ENCODE assay signal across 21 cellular contexts in the genomic region with DNA sequence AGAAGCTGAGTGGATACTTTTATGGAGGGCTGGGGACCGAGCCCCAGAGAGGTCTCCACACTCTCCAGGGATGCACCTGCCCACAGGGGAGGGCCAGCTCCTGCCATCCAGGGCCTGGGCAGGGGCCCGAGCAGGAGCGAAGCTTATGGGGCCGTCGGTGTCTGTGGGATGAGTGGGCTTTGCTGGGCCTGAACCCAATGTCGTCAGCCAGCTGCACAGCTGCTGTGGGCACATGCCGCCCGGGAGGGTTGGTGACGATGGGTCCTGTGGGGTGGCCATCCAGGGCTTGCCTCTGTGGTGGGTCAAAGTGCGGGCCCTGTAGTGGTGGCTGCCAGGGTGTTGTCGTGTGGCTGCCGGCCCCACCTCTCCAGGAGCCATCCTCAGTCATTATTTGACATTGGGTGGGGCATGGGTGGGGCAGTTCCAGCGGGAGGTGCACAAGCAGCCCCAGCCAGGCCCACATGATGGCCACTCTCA.
A peak's percentile ranks its signal among the peaks of the same experiment; 100 is the strongest.
DNase-seq lines count a peak whose midpoint lies in the region; ATAC-seq and TF ChIP-seq lines count a peak whose summit lies in the region.
"Had no signal": no experiment of that assay in that cellular context is flagged by ENCODE, and none has a peak within 500 bp of the region (broad histone marks: within the 10 kb centered on the region; RNA-seq: fewer than 3 reads in every experiment).

No MANE protein-coding gene starts in this region.

- intact Hi-C loops in Right ventricle myocardium superior (cut with DNase I) (no loop called here), colonic mucosa (cut with DNase I) (no loop called here), upper lobe of right lung (cut with DNase I) (no loop called here)

- DNase-seq in right atrium auricular region (ENCODE audit: low spot score) = peak; percentile 28
- DNase-seq in Right ventricle myocardium superior = no peak
- peak; percentile 17 for DNase-seq in colonic mucosa
- DNase-seq in mesenteric fat pad (ENCODE audit: low spot score) = peak; percentile 72
- no peak for DNase-seq in upper lobe of right lung
- no peak for DNase-seq in dedifferentiated amniotic fluid mesenchymal stem cell (ENCODE audit: extremely low spot score)
- no peak for DNase-seq in NCI-H1417 (lab: John Stamatoyannopoulos, UW)
- DNase-seq: activated CD4-positive, CD25-positive, alpha-beta regulatory T cell; activated CD8-positive, alpha-beta T cell treated with anti-CD3 and anti-CD28 coated beads, Interleukin-2, amount 10 ng/mL, durations not matched to agents 7 days and 5 days; activated naive CD4-positive, alpha-beta T cell treated with anti-CD3 and anti-CD28 coated beads, Interleukin-2, amount 10 ng/mL, durations not matched to agents 7 days and 5 days; esophagus squamous epithelium; NCI-H1048; NCI-H187; NCI-H526 treated with DMSO at 0.1 percent for 48 hours; stimulated activated CD4-positive, alpha-beta T cell treated with anti-CD3 and anti-CD28 coated beads, Interleukin-1b, Interleukin-23, amount 100 ng/mL, for 48 hours; trophoblast cell had no signal

- H3K9me3 ChIP-seq in right atrium auricular region (no peaks in the 10 kb centered on the region), colonic mucosa (no peaks in the 10 kb centered on the region), upper lobe of right lung (no peaks in the 10 kb centered on the region)
- H3K9me3 ChIP-seq: BLaER1, esophagus squamous epithelium, left lung, SJSA1 had no signal

- TF ChIP-seq CTCF in right atrium auricular region (IDR thresholded peaks at IDR 0.05) = no peak
- TF ChIP-seq CTCF in colonic mucosa (IDR thresholded peaks at IDR 0.05) = no peak
- TF ChIP-seq CTCF in upper lobe of right lung (IDR thresholded peaks at IDR 0.05) = no peak

- H3K9ac ChIP-seq in colonic mucosa (ENCODE audit: low read depth in 2 of 2, low read length in 2 of 2) = no peak overlapping the region
- H3K9ac ChIP-seq: BLaER1 had no signal

- H3K4me3 ChIP-seq in right atrium auricular region (no peak overlapping the region), colonic mucosa (no peak overlapping the region), upper lobe of right lung (no peak overlapping the region)
- H3K4me3 ChIP-seq: BLaER1, esophagus squamous epithelium, hepatocyte, left lung, SJSA1 had no signal

- H3K36me3 ChIP-seq in right atrium auricular region (no peaks in the 10 kb centered on the region), colonic mucosa (no peaks in the 10 kb centered on the region), upper lobe of right lung (no peaks in the 10 kb centered on the region)
- H3K36me3 ChIP-seq: BLaER1, esophagus squamous epithelium, left lung, SJSA1 had no signal

- no peaks in the 10 kb centered on the region for H3K27me3 ChIP-seq in right atrium auricular region
- no peaks in the 10 kb centered on the region for H3K27me3 ChIP-seq in colonic mucosa
- no peaks in the 10 kb centered on the region for H3K27me3 ChIP-seq in upper lobe of right lung
- H3K27me3 ChIP-seq: BLaER1, hepatocyte, SJSA1 had no signal

- H3K27ac ChIP-seq in right atrium auricular region (no peak overlapping the region), colonic mucosa (no peak overlapping the region), upper lobe of right lung (no peak overlapping the region)
- H3K27ac ChIP-seq: BLaER1, esophagus squamous epithelium, hepatocyte, left lung, SJSA1 had no signal

- H3K4me1 ChIP-seq in right atrium auricular region (no peaks in the 10 kb centered on the region), colonic mucosa (no peaks in the 10 kb centered on the region), upper lobe of right lung (no peaks in the 10 kb centered on the region)
- H3K4me1 ChIP-seq: BLaER1, esophagus squamous epithelium, left lung, SJSA1 had no signal

- ATAC-seq in Right ventricle myocardium superior (ENCODE audit: poor library complexity) (no peak), upper lobe of right lung (peak; percentile 5)
- ATAC-seq: activated CD8-positive, alpha-beta T cell treated with anti-CD3 and anti-CD28 coated beads, Interleukin-2, amount 10 ng/mL, durations not matched to agents 7 days and 5 days; left lung; naive thymus-derived CD8-positive, alpha-beta T cell had no signal

Comparison
In these comparisons a context has a peak if more than half of its experiments do, and no peak if none do; other contexts are left out.
1. DNase-seq: peak in right atrium auricular region (single experiment), colonic mucosa (single experiment) and mesenteric fat pad (single experiment); none in Right ventricle myocardium superior (single experiment), upper lobe of right lung (single experiment), dedifferentiated amniotic fluid mesenchymal stem cell (single experiment) and NCI-H1417 (0 of 3).